In the genomic region with DNA sequence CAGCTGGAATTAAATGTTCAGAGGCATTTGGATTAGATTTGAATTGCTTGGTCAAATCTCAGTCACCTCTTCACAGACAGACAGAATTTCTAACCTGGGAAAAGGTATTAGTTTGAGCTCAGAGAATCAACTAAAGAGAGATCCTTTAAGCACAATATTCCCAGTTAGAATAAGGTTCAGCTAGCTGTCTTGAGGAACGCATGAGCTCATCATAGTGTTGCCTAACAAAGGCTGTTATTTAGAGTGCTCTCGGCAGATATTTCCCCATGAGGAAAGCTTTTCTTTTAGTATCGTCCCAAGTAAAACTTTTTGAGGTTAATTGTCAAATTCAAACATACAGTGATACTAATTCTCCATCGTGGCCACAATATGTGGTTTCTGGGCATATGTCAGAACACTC, we compare ENCODE assay signal across 1 cellular context.
TF ChIP-seq lines count a peak whose summit lies in the region.

No MANE protein-coding gene starts in this region.

TF ChIP-seq in IMR-90, 13 proteins besides CTCF, POLR2A, EP300 and RAD21 (continued from another document):
- TF ChIP-seq, protein P1, sequence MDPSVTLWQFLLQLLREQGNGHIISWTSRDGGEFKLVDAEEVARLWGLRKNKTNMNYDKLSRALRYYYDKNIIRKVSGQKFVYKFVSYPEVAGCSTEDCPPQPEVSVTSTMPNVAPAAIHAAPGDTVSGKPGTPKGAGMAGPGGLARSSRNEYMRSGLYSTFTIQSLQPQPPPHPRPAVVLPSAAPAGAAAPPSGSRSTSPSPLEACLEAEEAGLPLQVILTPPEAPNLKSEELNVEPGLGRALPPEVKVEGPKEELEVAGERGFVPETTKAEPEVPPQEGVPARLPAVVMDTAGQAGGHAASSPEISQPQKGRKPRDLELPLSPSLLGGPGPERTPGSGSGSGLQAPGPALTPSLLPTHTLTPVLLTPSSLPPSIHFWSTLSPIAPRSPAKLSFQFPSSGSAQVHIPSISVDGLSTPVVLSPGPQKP (IDR thresholded peaks at IDR 0.05; ENCODE audit: borderline replicate concordance, low read depth, low read length): no peak
- peak; percentile 49; the same call in 1 of the 2 replicates for TF ChIP-seq CEBPB (IDR thresholded peaks at IDR 0.05; ENCODE audit: low read depth, low read length)
